Comparison of ENCODE assay signal across 19 cellular contexts in the genomic region with DNA sequence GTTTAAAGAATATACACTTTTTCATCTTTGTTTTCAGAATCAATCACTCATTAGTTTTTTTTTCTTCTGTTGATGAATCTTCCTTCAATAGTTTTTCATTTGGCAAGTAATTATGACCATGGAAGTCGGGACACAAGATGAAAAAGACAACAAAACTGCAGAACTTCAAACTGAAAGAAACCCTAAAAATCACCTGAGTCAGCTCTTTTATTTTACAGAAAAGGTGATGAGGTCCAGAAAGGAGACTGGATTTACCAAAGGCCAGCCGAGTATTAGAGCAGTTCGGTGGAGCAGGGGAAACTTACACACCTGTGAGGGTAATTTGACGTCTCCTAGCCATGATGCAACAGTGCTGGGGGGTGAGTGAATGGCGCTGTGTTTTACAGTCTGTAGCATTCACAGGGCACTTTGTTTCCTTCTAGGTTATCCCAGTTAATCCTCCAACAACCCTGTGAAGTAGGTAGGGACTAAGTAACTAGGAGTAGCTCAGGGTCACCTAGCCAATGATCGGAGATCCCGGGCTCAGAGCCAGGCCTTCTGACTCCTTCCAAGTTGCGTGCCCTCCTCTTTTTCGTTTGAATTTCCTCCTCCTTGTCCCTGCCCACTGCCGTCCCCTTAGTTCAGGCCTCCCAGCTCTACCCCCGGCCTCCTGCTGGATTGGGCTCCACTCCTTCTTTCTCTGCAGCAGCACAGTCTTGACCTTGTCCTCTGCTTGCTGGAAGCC. TPM values are rescaled to one million over a fixed set of nuclear protein-coding genes. Genes with fewer than 3 reads are reported as not detected.
"Had no signal": no experiment of that assay in that cellular context is flagged by ENCODE, and none has a peak within 500 bp of the region (broad histone marks: within the 10 kb centered on the region; RNA-seq: fewer than 3 reads in every experiment).

No MANE protein-coding gene starts in this region.

- H3K4me3 ChIP-seq: gastroesophageal sphincter, left lung, thoracic aorta had no signal

- H3K9me3 Mint-ChIP-seq: activated CD4-positive, alpha-beta T cell treated with anti-CD3 and anti-CD28 coated beads, Interleukin-2, amount 10 ng/mL, durations not matched to agents 7 days and 5 days; activated T-cell treated with anti-CD3 and anti-CD28 coated beads, Interleukin-2, amount 50 U/mL, for 72 hours had no signal

- H3K4me1 ChIP-seq: gastroesophageal sphincter, left lung had no signal

- H3K36me3 Mint-ChIP-seq: activated naive CD8-positive, alpha-beta T cell had no signal

- H3K27me3 ChIP-seq: brain microvascular endothelial cell, gastroesophageal sphincter had no signal

- ATAC-seq: activated T-cell treated with anti-CD3 and anti-CD28 coated beads, Interleukin-2, amount 50 U/mL, for 72 hours; gastroesophageal sphincter; left lung; sciatic nerve had no signal

- H3K4me3 Mint-ChIP-seq: activated CD4-positive, alpha-beta T cell treated with anti-CD3 and anti-CD28 coated beads, Interleukin-2, amount 10 ng/mL, durations not matched to agents 7 days and 5 days; activated naive CD8-positive, alpha-beta T cell; activated T-cell treated with anti-CD3 and anti-CD28 coated beads, Interleukin-2, amount 50 U/mL, for 72 hours; nephron had no signal

- DNase-seq: activated CD4-positive, alpha-beta T cell treated with anti-CD3 and anti-CD28 coated beads, Interleukin-2, amount 10 ng/mL, durations not matched to agents 7 days and 5 days; activated CD8-positive, alpha-beta memory T cell treated with anti-CD3 and anti-CD28 coated beads, Interleukin-2, amount 50 U/mL, for 48 hours; activated gamma-delta T cell treated with Interleukin-2 at 50 U/mL for 16 hours; activated T-cell treated with anti-CD3 and anti-CD28 coated beads, Interleukin-2, amount 50 U/mL, for 72 hours; amygdala; brain microvascular endothelial cell; cerebellar nuclear complex; effector CD8-positive, alpha-beta T cell; islet precursor cell; left lung; mesendoderm; occipital lobe; T-helper 2 cell had no signal

- H3K9me3 ChIP-seq: gastroesophageal sphincter, left lung, thoracic aorta had no signal

- H3K36me3 ChIP-seq: brain microvascular endothelial cell, gastroesophageal sphincter, left lung, thoracic aorta had no signal

- H3K27ac ChIP-seq: brain microvascular endothelial cell, epithelial cell of prostate, gastroesophageal sphincter, left lung, thoracic aorta had no signal

- H3K27ac Mint-ChIP-seq: activated CD4-positive, alpha-beta T cell treated with anti-CD3 and anti-CD28 coated beads, Interleukin-2, amount 10 ng/mL, durations not matched to agents 7 days and 5 days; activated naive CD8-positive, alpha-beta T cell; activated T-cell treated with anti-CD3 and anti-CD28 coated beads, Interleukin-2, amount 50 U/mL, for 72 hours; nephron had no signal

RNA-seq across cellular contexts. Expression of a gene that starts 14.0 kb away (rescaled TPM):
- total RNA-seq: activated CD4-positive, alpha-beta T cell treated with anti-CD3 and anti-CD28 coated beads, Interleukin-2, amount 10 ng/mL, durations not matched to agents 7 days and 5 days had no signal
